Comparison of ENCODE assay signal across 13 cellular contexts in the genomic region with DNA sequence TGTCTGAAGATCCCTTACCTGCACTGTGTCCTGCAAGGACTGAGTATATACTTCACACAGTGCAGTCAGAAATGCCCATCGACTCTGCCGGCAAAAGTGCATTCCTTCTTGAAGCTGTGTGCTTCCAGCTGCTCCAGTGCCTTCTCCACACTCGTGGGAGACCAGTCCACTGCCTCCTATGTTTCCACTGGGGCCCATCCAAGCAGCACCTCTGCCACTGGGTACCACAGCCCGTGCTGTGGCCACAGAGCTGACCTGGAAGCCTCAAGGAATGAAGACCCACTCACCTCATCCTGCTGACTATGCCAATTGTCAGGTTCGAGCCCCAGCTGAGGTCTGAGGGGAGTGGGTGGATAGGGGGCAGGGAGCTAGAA.
A peak's percentile ranks its signal among the peaks of the same experiment; 100 is the strongest.
DNase-seq lines count a peak whose midpoint lies in the region; ATAC-seq, FAIRE-seq and TF ChIP-seq lines count a peak whose summit lies in the region.
"Had no signal": no experiment of that assay in that cellular context is flagged by ENCODE, and none has a peak within 500 bp of the region (broad histone marks: within the 10 kb centered on the region; RNA-seq: fewer than 3 reads in every experiment).

No MANE protein-coding gene starts in this region.

- no peak overlapping the region for H3K27ac Mint-ChIP-seq in activated CD8-positive, alpha-beta T cell treated with anti-CD3 and anti-CD28 coated beads, Interleukin-2, amount 10 ng/mL, durations not matched to agents 7 days and 5 days
- H3K27ac Mint-ChIP-seq: activated CD8-positive, alpha-beta memory T cell treated with anti-CD3 and anti-CD28 coated beads, Interleukin-2, amount 10 ng/mL, durations not matched to agents 7 days and 5 days; CD4-positive, CD25-positive, alpha-beta regulatory T cell; memory B cell; stimulated activated naive B cell treated with anti-CD40 and anti-IgM and Interleukin-4, amounts not matched to agents 10 μg/mL and 1 μg/mL and 100 μg/mL, for 72 hours; T-helper 1 cell treated with Interleukin-12 subunit alpha and Interleukin-12 subunit beta and Interleukin-4 antibody, amounts not matched to agents 30 μg/mL and 1 μg/mL, for 36 hours had no signal

- H3K4me3 Mint-ChIP-seq in activated CD8-positive, alpha-beta T cell treated with anti-CD3 and anti-CD28 coated beads, Interleukin-2, amount 10 ng/mL, durations not matched to agents 7 days and 5 days = no peak overlapping the region
- H3K4me3 Mint-ChIP-seq: activated CD8-positive, alpha-beta memory T cell treated with anti-CD3 and anti-CD28 coated beads, Interleukin-2, amount 10 ng/mL, durations not matched to agents 7 days and 5 days; CD4-positive, CD25-positive, alpha-beta regulatory T cell; memory B cell; stimulated activated naive B cell treated with anti-CD40 and anti-IgM and Interleukin-4, amounts not matched to agents 10 μg/mL and 1 μg/mL and 100 μg/mL, for 72 hours; T-helper 1 cell treated with Interleukin-12 subunit alpha and Interleukin-12 subunit beta and Interleukin-4 antibody, amounts not matched to agents 30 μg/mL and 1 μg/mL, for 36 hours had no signal

- CTCF ChIA-PET in Panc1 (lab: Charles Lee) = no interaction called here
- CTCF ChIA-PET in activated CD8-positive, alpha-beta T cell treated with anti-CD3 and anti-CD28 coated beads, Interleukin-2, amount 10 ng/mL, durations not matched to agents 7 days and 5 days (lab: Charles Lee) = interaction anchor here (1.0 kb wide), 1 partner anchor 14 kb away, joined by 3 read pairs; no protein-coding TSS in a partner anchor

- H3K9me3 ChIP-seq in Panc1 (ENCODE audit: control insufficient read depth, insufficient read depth, low read depth, low read length) (no peaks in the 10 kb centered on the region), mucosa of rectum (ENCODE audit: control insufficient read depth in 2 of 2, low read length in 2 of 2) (no peaks in the 10 kb centered on the region), upper lobe of right lung (no peaks in the 10 kb centered on the region)
- H3K9me3 ChIP-seq: neutrophil had no signal

- no peak for DNase-seq in Panc1 (ENCODE audit: low read depth, low spot score)
- DNase-seq in coronary artery (ENCODE audit: low spot score) = no peak
- no peak for DNase-seq in upper lobe of right lung
- DNase-seq in activated CD8-positive, alpha-beta T cell treated with anti-CD3 and anti-CD28 coated beads, Interleukin-2, amount 10 ng/mL, durations not matched to agents 7 days and 5 days = no peak
- DNase-seq in HTR-8/SVneo (ENCODE audit: insufficient read length, low spot score) = no peak
- DNase-seq: activated CD8-positive, alpha-beta memory T cell treated with anti-CD3 and anti-CD28 coated beads, Interleukin-2, amount 10 ng/mL, durations not matched to agents 7 days and 5 days; stimulated activated naive B cell treated with anti-CD40 and anti-IgM and Interleukin-4, amounts not matched to agents 10 μg/mL and 1 μg/mL and 100 μg/mL, for 72 hours had no signal

- no peaks in the 10 kb centered on the region for H3K4me1 ChIP-seq in Panc1 (ENCODE audit: control insufficient read depth, insufficient read depth, low read length)
- H3K4me1 ChIP-seq in mucosa of rectum (ENCODE audit: control insufficient read depth in 2 of 2, insufficient read depth in 2 of 2, low read length in 2 of 2) = peaks cover 0 to 2% of the 10 kb centered on the region in 2 donors
- peaks cover 16% of the 10 kb centered on the region for H3K4me1 ChIP-seq in upper lobe of right lung

- no peaks in the 10 kb centered on the region for H3K4me1 Mint-ChIP-seq in activated CD8-positive, alpha-beta T cell treated with anti-CD3 and anti-CD28 coated beads, Interleukin-2, amount 10 ng/mL, durations not matched to agents 7 days and 5 days (ENCODE audit: low read depth)
- H3K4me1 Mint-ChIP-seq: activated CD8-positive, alpha-beta memory T cell treated with anti-CD3 and anti-CD28 coated beads, Interleukin-2, amount 10 ng/mL, durations not matched to agents 7 days and 5 days; CD4-positive, CD25-positive, alpha-beta regulatory T cell; memory B cell; stimulated activated naive B cell treated with anti-CD40 and anti-IgM and Interleukin-4, amounts not matched to agents 10 μg/mL and 1 μg/mL and 100 μg/mL, for 72 hours had no signal

- H3K4me3 ChIP-seq in Panc1 (ENCODE audit: low read depth in 2 of 2, low read length in 2 of 2) (no peak overlapping the region), coronary artery (no peak overlapping the region), mucosa of rectum (ENCODE audit: low read length in 2 of 2) (no peak overlapping the region), upper lobe of right lung (no peak overlapping the region)

- POLR2A ChIA-PET in Panc1 (lab: Charles Lee) = no interaction called here
- POLR2A ChIA-PET in activated CD8-positive, alpha-beta T cell treated with anti-CD3 and anti-CD28 coated beads, Interleukin-2, amount 10 ng/mL, durations not matched to agents 7 days and 5 days (lab: Charles Lee) = no interaction called here

- intact Hi-C loops in Panc1 (cut with micrococcal nuclease; ENCODE audit: unreplicated experiment) = no loop called here
- intact Hi-C loops in upper lobe of right lung (cut with DNase I) = no loop called here

- H3K9ac ChIP-seq in mucosa of rectum (ENCODE audit: low read depth in 1 of 2, low read length in 2 of 2) = no peak overlapping the region

- peaks cover 15% of the 10 kb centered on the region for H3K27me3 Mint-ChIP-seq in activated CD8-positive, alpha-beta T cell treated with anti-CD3 and anti-CD28 coated beads, Interleukin-2, amount 10 ng/mL, durations not matched to agents 7 days and 5 days (ENCODE audit: low read depth)

- ATAC-seq in Panc1 = peak; percentile 67
- ATAC-seq in upper lobe of right lung = peak; percentile 6
- ATAC-seq in activated CD8-positive, alpha-beta T cell treated with anti-CD3 and anti-CD28 coated beads, Interleukin-2, amount 10 ng/mL, durations not matched to agents 7 days and 5 days = no peak
- no peak for ATAC-seq in HG03280 (IDR thresholded peaks at IDR 0.05; ENCODE audit: unreplicated experiment)
- ATAC-seq: activated CD8-positive, alpha-beta memory T cell treated with anti-CD3 and anti-CD28 coated beads, Interleukin-2, amount 10 ng/mL, durations not matched to agents 7 days and 5 days; stimulated activated naive B cell treated with anti-CD40 and anti-IgM and Interleukin-4, amounts not matched to agents 10 μg/mL and 1 μg/mL and 100 μg/mL, for 72 hours had no signal

- H3K9me3 Mint-ChIP-seq in activated CD8-positive, alpha-beta T cell treated with anti-CD3 and anti-CD28 coated beads, Interleukin-2, amount 10 ng/mL, durations not matched to agents 7 days and 5 days (ENCODE audit: insufficient read depth) = no peaks in the 10 kb centered on the region
- H3K9me3 Mint-ChIP-seq: memory B cell had no signal

- TF ChIP-seq CTCF in Panc1 (IDR thresholded peaks at IDR 0.05) (no peak), coronary artery (IDR thresholded peaks at IDR 0.05) (no peak), upper lobe of right lung (IDR thresholded peaks at IDR 0.05) (no peak)

- no TSS peak for BruUV-seq in Panc1 (replicated peaks; lab: Mats Ljungman, UMichigan)

- H3K36me3 Mint-ChIP-seq in activated CD8-positive, alpha-beta T cell treated with anti-CD3 and anti-CD28 coated beads, Interleukin-2, amount 10 ng/mL, durations not matched to agents 7 days and 5 days (ENCODE audit: low read depth) = no peaks in the 10 kb centered on the region
- H3K36me3 Mint-ChIP-seq: activated CD8-positive, alpha-beta memory T cell treated with anti-CD3 and anti-CD28 coated beads, Interleukin-2, amount 10 ng/mL, durations not matched to agents 7 days and 5 days; CD4-positive, CD25-positive, alpha-beta regulatory T cell; memory B cell; stimulated activated naive B cell treated with anti-CD40 and anti-IgM and Interleukin-4, amounts not matched to agents 10 μg/mL and 1 μg/mL and 100 μg/mL, for 72 hours had no signal

- H3K36me3 ChIP-seq in Panc1 (ENCODE audit: control insufficient read depth, insufficient read depth, low read length) = no peaks in the 10 kb centered on the region
- H3K36me3 ChIP-seq in mucosa of rectum (ENCODE audit: control insufficient read depth in 2 of 2, insufficient read depth in 2 of 2, low read length in 2 of 2) = no peaks in the 10 kb centered on the region
- no peaks in the 10 kb centered on the region for H3K36me3 ChIP-seq in upper lobe of right lung
- H3K36me3 ChIP-seq: neutrophil had no signal

- H3K27ac ChIP-seq in Panc1 (ENCODE audit: low read length) (peak overlapping the region; percentile 51), coronary artery (peak overlapping the region; percentile 27 to 77), mucosa of rectum (ENCODE audit: low read depth in 2 of 2, low read length in 2 of 2) (peak overlapping the region; percentile 19 to 41), upper lobe of right lung (no peak overlapping the region)
- H3K27ac ChIP-seq: neutrophil had no signal

- in situ Hi-C loops in Panc1 (cut with HindIII; ENCODE audit: low pct_unique_long_range_greater_than_20kb, low sequenced_read_pairs) = no loop called here

- no peaks in the 10 kb centered on the region for H3K27me3 ChIP-seq in Panc1 (ENCODE audit: control insufficient read depth, insufficient read depth, low read length)
- H3K27me3 ChIP-seq in mucosa of rectum (ENCODE audit: control insufficient read depth in 2 of 2, insufficient read depth in 2 of 2, low read length in 2 of 2) = no peaks in the 10 kb centered on the region
- no peaks in the 10 kb centered on the region for H3K27me3 ChIP-seq in upper lobe of right lung
- H3K27me3 ChIP-seq: neutrophil had no signal

- no peak for FAIRE-seq in HTR-8/SVneo (lab: Jason Lieb, UNC)

Comparison
In these comparisons a context has a peak if more than half of its experiments do, and no peak if none do; other contexts are left out.
1. ATAC-seq: peak in Panc1 (single experiment) and upper lobe of right lung (single experiment); none in activated CD8-positive, alpha-beta T cell treated with anti-CD3 and anti-CD28 coated beads, Interleukin-2, amount 10 ng/mL, durations not matched to agents 7 days and 5 days (single experiment) and HG03280 (single experiment).